In genomic region chr12:201361-201760, GRCh38 we compare ENCODE assay signal across 21 cellular contexts. TPM values are rescaled to one million over a fixed set of nuclear protein-coding genes. Genes with fewer than 3 reads are reported as not detected.
"Had no signal": no experiment of that assay in that cellular context is flagged by ENCODE, and none has a peak within 500 bp of the region (broad histone marks: within the 10 kb centered on the region; RNA-seq: fewer than 3 reads in every experiment).

No MANE protein-coding gene starts in this region.

- H3K9me3 ChIP-seq: left lung, sigmoid colon had no signal

- DNase-seq: activated CD4-positive, alpha-beta memory T cell treated with anti-CD3 and anti-CD28 coated beads for 36 hours; activated CD4-positive, alpha-beta T cell treated with anti-CD3 and anti-CD28 coated beads for 4 hours; activated naive CD4-positive, alpha-beta T cell treated with Interleukin-2 at 50 U/mL for 16 hours; activated naive CD8-positive, alpha-beta T cell treated with anti-CD3 and anti-CD28 coated beads, Interleukin-2, amount 10 ng/mL, durations not matched to agents 7 days and 5 days; activated T-cell treated with anti-CD3 and anti-CD28 coated beads, Interleukin-2, amount 50 U/mL, for 48 hours; effector CD8-positive, alpha-beta T cell; erythroblast; foreskin keratinocyte; immature natural killer cell; kidney glomerular epithelial cell; naive thymus-derived CD4-positive, alpha-beta T cell; occipital lobe; sigmoid colon; stimulated activated CD4-positive, alpha-beta T cell treated with anti-CD3 and anti-CD28 coated beads, Interleukin-2, amount 100 ng/mL, for 48 hours; stimulated activated CD8-positive, alpha-beta memory T cell treated with anti-CD3 and anti-CD28 coated beads, Interleukin-4, amount 100 ng/mL, for 48 hours; stimulated activated naive CD4-positive, alpha-beta T cell; T-helper 1 cell had no signal

- H3K4me1 ChIP-seq: foreskin keratinocyte had no signal

- H3K27ac ChIP-seq: cardiac muscle cell, foreskin keratinocyte, left lung, sigmoid colon had no signal

- H3K4me2 ChIP-seq: smooth muscle cell had no signal

- H3K36me3 ChIP-seq: cardiac muscle cell, left lung, sigmoid colon had no signal

- H3K4me3 ChIP-seq: cardiac muscle cell, left lung, sigmoid colon, smooth muscle cell had no signal

- ATAC-seq: foreskin keratinocyte; naive thymus-derived CD4-positive, alpha-beta T cell had no signal

RNA-seq across cellular contexts. Expression of gene SLC6A12, which starts 12.6 kb away (rescaled TPM):
- total RNA-seq: activated naive CD8-positive, alpha-beta T cell treated with anti-CD3 and anti-CD28 coated beads, Interleukin-2, amount 10 ng/mL, durations not matched to agents 7 days and 5 days; foreskin keratinocyte; lung microvascular endothelial cell had no signal
- polyA plus RNA-seq: foreskin keratinocyte; naive thymus-derived CD4-positive, alpha-beta T cell; smooth muscle cell had no signal
